ENCODE assay signal across 8 cellular contexts in the genomic region with DNA sequence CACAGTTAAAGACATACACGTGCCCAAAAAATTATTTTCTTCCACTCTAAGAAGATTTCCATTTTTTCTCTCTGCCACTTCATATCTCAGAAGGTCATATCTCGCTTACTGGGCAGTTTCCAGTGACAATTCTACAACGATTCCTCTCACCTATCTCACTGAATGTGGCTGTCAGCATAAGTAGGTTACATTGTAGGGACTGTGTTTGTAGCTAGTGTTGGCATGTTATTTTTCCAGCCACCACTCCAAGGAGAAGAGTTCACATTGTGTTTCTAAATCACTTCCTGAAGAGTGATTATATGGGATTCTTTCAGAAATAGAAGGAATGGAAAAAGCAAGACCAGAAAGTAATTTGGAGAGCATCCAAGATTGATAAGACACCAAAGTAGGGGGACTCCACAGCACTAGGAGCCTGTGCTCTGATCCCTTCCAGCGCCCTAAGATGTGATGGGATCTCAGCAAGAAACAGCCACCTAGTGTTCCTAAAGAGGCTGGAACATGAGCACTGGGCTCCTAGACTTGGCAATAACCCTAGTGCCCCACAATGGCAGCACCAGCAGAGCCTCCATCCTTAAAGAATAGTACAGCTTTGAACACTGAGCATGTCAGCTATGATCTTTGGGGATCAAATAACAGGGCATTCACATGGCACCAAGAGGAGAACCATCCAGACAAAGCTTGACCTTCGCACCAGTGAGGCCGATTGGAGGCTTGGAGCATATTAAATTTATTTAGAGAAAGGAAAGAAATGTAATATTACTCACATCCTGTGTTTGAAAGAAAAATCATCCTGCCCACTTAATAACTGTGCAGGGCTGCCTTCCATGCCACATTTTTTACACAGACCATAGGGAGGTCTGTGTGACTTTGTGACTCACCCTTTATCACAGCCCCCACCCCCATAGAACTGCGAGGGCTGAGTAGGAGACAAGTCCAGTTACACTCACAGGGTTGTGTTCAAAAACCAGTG. TPM values are rescaled to one million over a fixed set of nuclear protein-coding genes. Genes with fewer than 3 reads are reported as not detected.
DNase-seq lines count a peak whose midpoint lies in the region; ATAC-seq, FAIRE-seq and TF ChIP-seq lines count a peak whose summit lies in the region.

No MANE protein-coding gene starts in this region.

- H3K27ac Mint-ChIP-seq in osteocyte (ENCODE audit: unreplicated experiment) = peak overlapping the region; percentile 94

- no peaks in the 10 kb centered on the region for H3K36me3 Mint-ChIP-seq in osteocyte (ENCODE audit: unreplicated experiment)

- H3K9me3 Mint-ChIP-seq in osteocyte (ENCODE audit: unreplicated experiment) = peaks cover 3% of the 10 kb centered on the region

- intact Hi-C loops in GM12878 (cut with micrococcal nuclease; ENCODE audit: unreplicated experiment) = loop anchor here (2.0 kb wide), 2 partner anchors 28 to 260 kb away; no protein-coding TSS in a partner anchor

- H2AFZ ChIP-seq in GM12878 (ENCODE audit: control insufficient read depth, low read depth, low read length) = peak overlapping the region; percentile 66

- H3K27ac ChIP-seq in GM12878 (ENCODE audit: control insufficient read depth, insufficient read depth) = no peak overlapping the region
- no peak overlapping the region for H3K27ac ChIP-seq in effector memory CD4-positive, alpha-beta T cell (ENCODE audit: insufficient read depth, low read length, poor library complexity, severe bottlenecking)

- RAD21 ChIA-PET in GM12878 (lab: Charles Lee; ENCODE audit: unreplicated experiment) = interaction anchor here (0.9 to 2.0 kb wide), 5 partner anchors 11 to 65 kb away, joined by 3 to 13 read pairs (median 4); no protein-coding TSS in a partner anchor

- no peaks in the 10 kb centered on the region for H3K9me3 ChIP-seq in GM12878 (replicated peaks; ENCODE audit: control insufficient read depth, insufficient read depth, low read length)
- no peaks in the 10 kb centered on the region for H3K9me3 ChIP-seq in effector memory CD4-positive, alpha-beta T cell (ENCODE audit: control insufficient read depth, low read length)

- POLR2A ChIA-PET in GM12878 (lab: Charles Lee) = no interaction called here

- TF ChIP-seq RAD21 in GM12878 (IDR thresholded peaks at IDR 0.05; ENCODE audit: insufficient read depth, low read depth, low read length) = no peak

- H3K36me3 ChIP-seq in GM12878 (ENCODE audit: control insufficient read depth in 2 of 2, insufficient read depth in 2 of 2, low read length in 1 of 2) = no peaks in the 10 kb centered on the region
- H3K36me3 ChIP-seq in effector memory CD4-positive, alpha-beta T cell (ENCODE audit: control insufficient read depth, insufficient read depth, low read length) = no peaks in the 10 kb centered on the region

- in situ Hi-C loops in GM12878 (cut with MboI) = no loop called here

- no peak for TF ChIP-seq POLR2A in GM12878 (IDR thresholded peaks at IDR 0.05; ENCODE audit: low read depth, low read length)

- no peak for TF ChIP-seq CTCF in GM12878 (IDR thresholded peaks at IDR 0.05 in 2 of 3, conservative IDR thresholded peaks at IDR 0.05 in 1 of 3; ENCODE audit: control insufficient read depth in 2 of 3, extremely low read depth in 1 of 3, insufficient read depth in 1 of 3, low read depth in 3 of 3, low read length in 3 of 3)
- TF ChIP-seq CTCF in osteocyte (IDR thresholded peaks at IDR 0.05) = no peak

- H3K27me3 ChIP-seq in GM12878 (replicated peaks in 1 of 2; ENCODE audit: control insufficient read depth in 2 of 2, insufficient read depth in 2 of 2, low read length in 1 of 2) = no peaks in the 10 kb centered on the region
- no peaks in the 10 kb centered on the region for H3K27me3 ChIP-seq in effector memory CD4-positive, alpha-beta T cell (replicated peaks; ENCODE audit: control insufficient read depth, insufficient read depth, low read length, poor library complexity, severe bottlenecking)

- H3K4me1 ChIP-seq in GM12878 (ENCODE audit: control insufficient read depth, insufficient read depth, low read length) = peaks cover 25% of the 10 kb centered on the region
- no peaks in the 10 kb centered on the region for H3K4me1 ChIP-seq in effector memory CD4-positive, alpha-beta T cell (ENCODE audit: control insufficient read depth, insufficient read depth, low read length, poor library complexity, severe bottlenecking)

- SMC1A ChIA-PET in GM12878 (lab: Charles Lee; ENCODE audit: uncharacterized antibody, unreplicated experiment) = interaction anchor here (0.9 to 2.9 kb wide), 7 partner anchors 9 to 317 kb away, joined by 3 to 13 read pairs (median 4); no protein-coding TSS in a partner anchor

- H3K4me1 Mint-ChIP-seq in osteocyte (ENCODE audit: unreplicated experiment) = peaks cover 83% of the 10 kb centered on the region

- no peak overlapping the region for H3K9ac ChIP-seq in GM12878 (ENCODE audit: control insufficient read depth, insufficient read depth, low read length)

- no peak overlapping the region for H3K4me3 ChIP-seq in GM12878
- no peak overlapping the region for H3K4me3 ChIP-seq in effector memory CD4-positive, alpha-beta T cell (ENCODE audit: insufficient read depth, low read depth, low read length, poor library complexity, severe bottlenecking)

- H3K4me2 ChIP-seq in GM12878 (ENCODE audit: control insufficient read depth, insufficient read depth) = peak overlapping the region; percentile 64

- FAIRE-seq in GM12878 (lab: Jason Lieb, UNC) = no peak

- H3K27me3 Mint-ChIP-seq in osteocyte (ENCODE audit: unreplicated experiment) = no peaks in the 10 kb centered on the region

- DNase-seq in GM12878 (ENCODE audit: low read depth, low spot score) (no peak), osteocyte (ENCODE audit: extremely low spot score, unreplicated experiment) (no peak), DMS 273 (lab: John Stamatoyannopoulos, UW; ENCODE audit: unreplicated experiment) (no peak), iPS-NIHi7 (ENCODE audit: extremely low spot score) (no peak), NCI-H2227 (lab: John Stamatoyannopoulos, UW; ENCODE audit: unreplicated experiment) (no peak)
- DNase-seq in effector memory CD4-positive, alpha-beta T cell = no peak

- CTCF ChIA-PET in GM12878 (lab: Yijun Ruan, JAX) = interaction anchor here (0.6 to 5.7 kb wide), 6 partner anchors 11 to 299 kb away, joined by 3 to 35 read pairs (median 4); no protein-coding TSS in a partner anchor

- no peak for TF ChIP-seq EP300 in GM12878 (IDR thresholded peaks at IDR 0.05; ENCODE audit: borderline replicate concordance in 1 of 2, control insufficient read depth in 1 of 2, low read depth in 2 of 2, low read length in 2 of 2)

- peak overlapping the region; percentile 20 for H3K4me3 Mint-ChIP-seq in osteocyte (ENCODE audit: unreplicated experiment)

- 65% methylated on average over 7 of the region's 7 CpGs for WGBS in GM12878 (ENCODE audit: insufficient coverage, insufficient replicate concordance, low lambda C conversion rate, missing lambda C conversion rate)

- BruUV-seq in GM12878 (replicated peaks; lab: Mats Ljungman, UMichigan) = no TSS peak

- no peaks in the 10 kb centered on the region for H4K20me1 ChIP-seq in GM12878 (ENCODE audit: control insufficient read depth, insufficient read depth)

- ATAC-seq in GM19023 (IDR thresholded peaks at IDR 0.05; ENCODE audit: unreplicated experiment) = peak; percentile 23
- ATAC-seq in HG03108 (IDR thresholded peaks at IDR 0.05; ENCODE audit: unreplicated experiment) = peak; percentile 18
- peak; percentile 65 for ATAC-seq in GM12878

- no peaks in the 10 kb centered on the region for H3K79me2 ChIP-seq in GM12878 (ENCODE audit: control insufficient read depth, insufficient read depth, low read length)

TF ChIP-seq in GM12878, 131 proteins besides CTCF, POLR2A, EP300 and RAD21:
- TF ChIP-seq ATF3 (IDR thresholded peaks at IDR 0.05; ENCODE audit: borderline replicate concordance, extremely low read depth, low read depth, low read length) = no peak
- TF ChIP-seq ZBED1 (IDR thresholded peaks at IDR 0.05; ENCODE audit: borderline replicate concordance) = 0 out of 2 replicates have a peak, but pooled peaks have one; percentile 21

RNA-seq across cellular contexts. Expression of gene CAV1, which starts 51.8 kb away (rescaled TPM):
- total RNA-seq in GM12878 (2013; cell fraction: nucleolus; rRNA removed) = 2.3 and 2.4 TPM in 2 replicates
- 0.45 and 0.54 TPM in 2 replicates for total RNA-seq in GM12878 (2014; rRNA removed)
- total RNA-seq in GM12878 (2014; rRNA removed; fragmentation: Illumina TruSeq; extraction: Trizol) = 0.55 and 0.63 TPM in 2 replicates
- total RNA-seq in GM12878 (2021) = 1.0 and 1.7 TPM in 2 replicates
- polyA plus RNA-seq in GM12878 (2011; ENCODE audit: low read depth) = 6.9 TPM
- polyA plus RNA-seq in GM12878 (2011; rRNA removed) = 17.5 and 26.5 TPM in 2 replicates
- 26.8 and 41.9 TPM in 2 replicates for polyA plus RNA-seq in GM12878 (2011; cell fraction: cytosol; rRNA removed)
- 9.8 and 10.9 TPM in 2 replicates for polyA plus RNA-seq in GM12878 (2011; cell fraction: nucleus; rRNA removed)
- 4.2 and 11.5 TPM in 2 replicates for polyA plus RNA-seq in GM12878 (2012)
- polyA plus RNA-seq in GM12878 (2014; fragmentation: Illumina TruSeq; extraction: Trizol) = 0.59 and 2.1 TPM in 2 replicates
- 1 to 10 TPM; 2.0 to 2.3 TPM for polyA plus RNA-seq in GM12878 (2014; fragmentation: Nextera tagmentation; extraction: Ambion mirVana)
- 0.60 and 0.89 TPM in 2 replicates for polyA plus RNA-seq in GM12878 (2014; rRNA removed)
- 1 to 10 TPM; 3.3 to 3.5 TPM for polyA plus RNA-seq in GM12878 (2016; fragmentation: Nextera tagmentation; extraction: Ambion mirVana)
- 30.3 and 44.9 TPM in 2 replicates for polyA minus RNA-seq in GM12878 (2011; rRNA and poly(A)+ RNA removed)
- polyA minus RNA-seq in GM12878 (2011; cell fraction: cytosol; rRNA and poly(A)+ RNA removed) = 4.9 and 8.1 TPM in 2 replicates
- polyA minus RNA-seq in GM12878 (2011; cell fraction: nucleus; rRNA and poly(A)+ RNA removed) = 8.3 and 12.1 TPM in 2 replicates
- 492 and 502 TPM in 2 replicates for total RNA-seq in osteocyte

Comparison
In these comparisons a context has a peak if more than half of its experiments do, and no peak if none do; other contexts are left out.
1. RNA of gene CAV1, which starts 51.8 kb away (total RNA-seq): 492 to 502 TPM in osteocyte; 0.45 to 2.4 TPM in GM12878; every median in the first group is over 100 times any median in the second.
2. Peak in every context shown above with its lines, with median percentiles within 50 percentile points of each other: ATAC-seq.